8 cellular contexts compared by ENCODE assay signal in the genomic region with DNA sequence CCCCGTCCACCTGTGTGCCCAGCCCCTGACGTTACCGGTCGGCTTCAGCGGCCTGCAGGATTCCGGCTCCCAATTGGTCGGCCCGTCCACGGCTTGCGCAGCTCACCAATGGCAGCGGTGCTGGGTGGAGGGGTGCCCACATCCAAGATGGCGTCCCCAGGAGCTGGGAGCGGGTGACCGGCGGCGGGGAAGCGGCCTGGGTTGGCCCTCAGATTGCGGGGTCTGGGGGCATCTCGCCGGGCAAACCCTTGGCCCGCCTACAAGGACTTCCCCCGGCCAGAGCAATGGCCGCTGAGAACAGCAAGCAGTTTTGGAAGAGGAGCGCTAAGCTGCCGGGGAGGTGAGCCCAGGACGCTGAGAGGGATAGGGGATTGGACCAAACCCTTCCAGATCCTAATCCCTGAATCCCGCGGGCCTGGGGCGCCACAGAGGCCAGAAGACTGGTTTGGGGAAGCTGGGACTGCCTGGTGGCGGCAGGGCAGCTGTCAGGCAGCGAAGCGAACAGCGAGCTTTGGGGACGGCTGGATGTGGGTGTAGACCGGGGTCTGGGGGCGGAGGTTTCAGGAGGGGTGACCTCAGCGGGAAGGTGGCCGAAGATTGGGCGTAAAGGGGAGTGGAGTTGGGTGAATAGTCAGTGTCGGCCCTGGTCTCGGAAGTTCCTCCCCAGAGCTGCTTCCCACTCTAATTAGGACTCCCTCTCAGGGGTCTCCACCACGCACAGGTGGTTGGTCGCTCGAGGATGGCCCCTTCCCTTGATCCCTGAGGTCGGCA. TPM values are rescaled to one million over a fixed set of nuclear protein-coding genes. Genes with fewer than 3 reads are reported as not detected.
DNase-seq lines count a peak whose midpoint lies in the region; ATAC-seq and TF ChIP-seq lines count a peak whose summit lies in the region.

A gene with protein sequence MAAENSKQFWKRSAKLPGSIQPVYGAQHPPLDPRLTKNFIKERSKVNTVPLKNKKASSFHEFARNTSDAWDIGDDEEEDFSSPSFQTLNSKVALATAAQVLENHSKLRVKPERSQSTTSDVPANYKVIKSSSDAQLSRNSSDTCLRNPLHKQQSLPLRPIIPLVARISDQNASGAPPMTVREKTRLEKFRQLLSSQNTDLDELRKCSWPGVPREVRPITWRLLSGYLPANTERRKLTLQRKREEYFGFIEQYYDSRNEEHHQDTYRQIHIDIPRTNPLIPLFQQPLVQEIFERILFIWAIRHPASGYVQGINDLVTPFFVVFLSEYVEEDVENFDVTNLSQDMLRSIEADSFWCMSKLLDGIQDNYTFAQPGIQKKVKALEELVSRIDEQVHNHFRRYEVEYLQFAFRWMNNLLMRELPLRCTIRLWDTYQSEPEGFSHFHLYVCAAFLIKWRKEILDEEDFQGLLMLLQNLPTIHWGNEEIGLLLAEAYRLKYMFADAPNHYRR (plus strand): TSS at position 139 of the 771 bp plus-strand sequence. CDS start 146 bp downstream, at position 285.
A gene (minus strand): TSS at position 511 of the 771 bp plus-strand sequence. CDS start 39,114 bp downstream, outside the sequence.

- H4K5ac ChIP-seq in H9 (ENCODE audit: insufficient read length, low read depth, low read length): no peak within 1 kb of the TSS

- peak within 1 kb of the TSS; percentile 89 for H3K14ac ChIP-seq in H9 (ENCODE audit: insufficient read depth, low read length)

- TF ChIP-seq CTCF in H9 (conservative IDR thresholded peaks at IDR 0.05) (no peak), fibroblast of pulmonary artery (IDR thresholded peaks at IDR 0.05; ENCODE audit: low read length, missing control alignments) (no peak), nephron (IDR thresholded peaks at IDR 0.05; ENCODE audit: unreplicated experiment in 3 of 3) (no peak)

- H3K27ac Mint-ChIP-seq in H9 (peak within 1 kb of the TSS; percentile 97 to 98 (median 98)), nephron (peak within 1 kb of the TSS; percentile 56 to 96 (median 87))

- no peak within 1 kb of the TSS for H2BK12ac ChIP-seq in H9 (ENCODE audit: insufficient read length, low read depth, low read length)

- H3K9me3 Mint-ChIP-seq in H9 (no peaks in the 10 kb centered on the region), nephron (no peaks in the 10 kb centered on the region)

- H2AFZ ChIP-seq in H9 (ENCODE audit: low read length): peak within 1 kb of the TSS; percentile 24

- no peak within 1 kb of the TSS; the same call in 1 of the 2 replicates for H3K4ac ChIP-seq in H9 (ENCODE audit: low read depth, low read length)

- no peak within 1 kb of the TSS for H3K23ac ChIP-seq in H9 (ENCODE audit: insufficient read length, low read depth, low read length)

- no peaks in the 10 kb centered on the region for H3K4me1 ChIP-seq in H9 (ENCODE audit: insufficient read depth, low read length)

- no peak within 1 kb of the TSS for H3T11ph ChIP-seq in H9 (ENCODE audit: low read length)

- H3K4me3 Mint-ChIP-seq in H9: peak within 1 kb of the TSS; percentile 99
- peak within 1 kb of the TSS; percentile 90 to 99 (median 93) for H3K4me3 Mint-ChIP-seq in nephron

- ATAC-seq in stimulated activated naive CD8-positive, alpha-beta T cell treated with anti-CD3 and anti-CD28 coated beads, Interleukin-15, Interleukin-2, amounts not matched to agents 100 U/mL and 50 U/mL, for 24 hours: peak; percentile 100

- peaks cover 25 to 30% of the 10 kb centered on the region in 2 experiments for H3K4me1 Mint-ChIP-seq in H9
- peaks cover 26% of the 10 kb centered on the region for H3K4me1 Mint-ChIP-seq in nephron

- H3K36me3 Mint-ChIP-seq in H9 (ENCODE audit: insufficient read depth in 1 of 3, low read depth in 3 of 3): peaks cover 0 to 3% (median 2%) of the 10 kb centered on the region in 3 experiments; a peak in 3 of 7 replicates
- no peaks in the 10 kb centered on the region for H3K36me3 Mint-ChIP-seq in nephron (ENCODE audit: low read depth)

- WGBS in H9 (ENCODE audit: extremely low coverage, insufficient read length, low lambda C conversion rate): no CpG with 5 or more reads among the region's 45 CpGs

- peak within 1 kb of the TSS; percentile 93 for H3K4me2 ChIP-seq in H9 (ENCODE audit: insufficient read depth, insufficient read length, low read length)

- H3K79me1 ChIP-seq in H9 (ENCODE audit: insufficient read depth, low read depth, low read length, poor library complexity, severe bottlenecking): no peaks in the 10 kb centered on the region

- no peaks in the 10 kb centered on the region for H3K9me3 ChIP-seq in H9 (ENCODE audit: control insufficient read depth, low read depth, low read length)

- H2BK20ac ChIP-seq in H9 (ENCODE audit: low read depth, low read length, poor library complexity, severe bottlenecking): no peak within 1 kb of the TSS

- H3K4me3 ChIP-seq in fibroblast of pulmonary artery (replicated peaks; ENCODE audit: low read depth, low read length): peak within 1 kb of the TSS; percentile 94

- H3K9ac ChIP-seq in H9 (ENCODE audit: extremely low read depth, insufficient read length, low read length): peak within 1 kb of the TSS; percentile 91

- H3K27me3 ChIP-seq in H9 (ENCODE audit: insufficient read depth, low read length): no peaks in the 10 kb centered on the region

- H2BK15ac ChIP-seq in H9 (ENCODE audit: low read depth, low read length): no peak within 1 kb of the TSS

- peaks cover 4% of the 10 kb centered on the region for H3K23me2 ChIP-seq in H9 (ENCODE audit: insufficient read length, low read depth, low read length, poor library complexity, severe bottlenecking)

- no peak within 1 kb of the TSS for H2BK120ac ChIP-seq in H9 (ENCODE audit: low read depth, low read length, poor library complexity, severe bottlenecking)

- H3K27ac ChIP-seq in H9 (ENCODE audit: insufficient read length, low read depth, low read length): peak within 1 kb of the TSS; percentile 30

- no peak within 1 kb of the TSS for H2BK5ac ChIP-seq in H9 (ENCODE audit: insufficient read length, low read length)

- H3K27me3 Mint-ChIP-seq in H9 (ENCODE audit: low read depth) (peaks cover 14% of the 10 kb centered on the region), nephron (ENCODE audit: low read depth) (peaks cover 5% of the 10 kb centered on the region)

- peaks cover 11% of the 10 kb centered on the region; the same call in 1 of the 2 replicates for H3K79me2 ChIP-seq in H9 (ENCODE audit: insufficient read depth, low read length)

- DNase-seq in ELR (ENCODE audit: low read depth) (peak; percentile 97), H9 (peak; percentile 99), M059J (ENCODE audit: low read depth) (peak; percentile 97), fibroblast of pulmonary artery (ENCODE audit: low read depth) (peak; percentile 94)
- peak; percentile 99 for DNase-seq in activated effector memory CD4-positive, alpha-beta T cell treated with anti-CD3 and anti-CD28 coated beads, Interleukin-2, amount 50 U/mL, for 16 hours
- DNase-seq in stimulated activated naive CD8-positive, alpha-beta T cell treated with anti-CD3 and anti-CD28 coated beads, Interleukin-15, Interleukin-2, amounts not matched to agents 100 U/mL and 50 U/mL, for 24 hours: peak; percentile 96

- no peak within 1 kb of the TSS for H4K8ac ChIP-seq in H9 (replicated peaks; ENCODE audit: insufficient read length, low read depth, low read length)

- H4K20me1 ChIP-seq in H9 (ENCODE audit: control insufficient read depth, insufficient read depth, insufficient read length): no peaks in the 10 kb centered on the region

- no peak within 1 kb of the TSS for H2AK5ac ChIP-seq in H9 (ENCODE audit: insufficient read length, low read length)

- H4K91ac ChIP-seq in H9 (ENCODE audit: insufficient read length, low read depth, low read length): no peak within 1 kb of the TSS

- peak; percentile 62 for TF ChIP-seq POLR2A in Raji (IDR thresholded peaks at IDR 0.05; ENCODE audit: insufficient read depth, low read depth, low read length)

- no peak within 1 kb of the TSS for H3K56ac ChIP-seq in H9 (ENCODE audit: insufficient read length, low read depth, low read length)

- peak within 1 kb of the TSS; percentile 91 for H3K18ac ChIP-seq in H9 (ENCODE audit: insufficient read length, low read depth, low read length)

RNA-seq across cellular contexts. Expression of the first gene that starts in this region (rescaled TPM):
- 12.9 and 14.3 TPM in 2 replicates for total RNA-seq in H9 (2021)
- total RNA-seq in M059J (2014; rRNA removed; shearing (Covaris generic)): 10.7 and 13.9 TPM in 2 replicates

RNA-seq across cellular contexts. Expression of the second gene that starts in this region (rescaled TPM):
- total RNA-seq in H9 (2021): 1.1 and 1.4 TPM in 2 replicates
- total RNA-seq in M059J (2014; rRNA removed; shearing (Covaris generic)): 1.3 and 1.4 TPM in 2 replicates

Comparison
In these comparisons a context has a peak if more than half of its experiments do, and no peak if none do; other contexts are left out.
1. Peak in every context shown above with its lines: DNase-seq, ATAC-seq, H3K4me3 ChIP-seq and H3K27ac ChIP-seq.